7 cellular contexts compared by ENCODE assay signal in the genomic region with DNA sequence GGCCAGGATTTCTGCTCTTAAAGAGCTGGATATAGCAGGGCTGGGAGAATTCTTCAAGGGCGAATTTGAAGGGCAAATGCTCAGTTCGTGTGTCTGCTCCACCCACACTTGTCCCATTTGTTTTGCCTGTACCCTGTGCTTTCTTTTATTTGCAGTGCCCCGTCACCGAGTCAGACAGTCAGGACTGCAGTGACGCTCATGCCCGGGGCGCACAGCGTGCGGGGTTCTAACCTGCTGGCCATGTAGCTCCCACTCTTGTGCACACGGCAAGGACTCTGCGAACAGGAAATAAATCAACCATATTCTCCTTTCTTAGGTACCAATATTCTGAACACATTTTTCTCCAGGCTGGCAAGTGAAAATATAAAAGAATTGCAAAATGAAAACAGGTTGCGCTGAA.
"Had no signal": no experiment of that assay in that cellular context is flagged by ENCODE, and none has a peak within 500 bp of the region (broad histone marks: within the 10 kb centered on the region; RNA-seq: fewer than 3 reads in every experiment).

No MANE protein-coding gene starts in this region.

- H3K9ac ChIP-seq: GM23248 had no signal

- H3K9me3 Mint-ChIP-seq: GM23338, HFFc6 had no signal

- H3K4me2 ChIP-seq: GM23338 had no signal

- DNase-seq: GM23248, GOT3, H7, HCEC 1CT, HFFc6 had no signal

- H3K9me3 ChIP-seq: HAP-1 had no signal

- H3K4me3 ChIP-seq: GM23248, GM23338, HAP-1 had no signal

- H3K4me3 Mint-ChIP-seq: GM23338, HFFc6 had no signal

- H3K36me3 ChIP-seq: HAP-1 had no signal

- H2AFZ ChIP-seq: GM23248, GM23338 had no signal

- H3K27ac Mint-ChIP-seq: GM23338, HFFc6 had no signal

- H3K27ac ChIP-seq: GM23248 had no signal
